1 cellular context compared by ENCODE assay signal in genomic region chr12:42091769-42092168, GRCh38.
TF ChIP-seq lines count a peak whose summit lies in the region.

No MANE protein-coding gene starts in this region.

TF ChIP-seq in IMR-90, 13 proteins besides CTCF, POLR2A, EP300 and RAD21:
- TF ChIP-seq BHLHE40 (IDR thresholded peaks at IDR 0.05; ENCODE audit: low read depth, low read length), result no peak
- TF ChIP-seq RFX5 (IDR thresholded peaks at IDR 0.05; ENCODE audit: low read depth, low read length), result no peak
- TF ChIP-seq RCOR1 (IDR thresholded peaks at IDR 0.05; ENCODE audit: insufficient replicate concordance, low read length), result no peak
- no peak for TF ChIP-seq MXI1 (IDR thresholded peaks at IDR 0.05; ENCODE audit: borderline replicate concordance, low read depth, low read length)
- no peak for TF ChIP-seq SMC3 (IDR thresholded peaks at IDR 0.05; ENCODE audit: low read depth, low read length)
- no peak for TF ChIP-seq USF2 (IDR thresholded peaks at IDR 0.05; ENCODE audit: low read depth, low read length)
- TF ChIP-seq CEBPB (IDR thresholded peaks at IDR 0.05; ENCODE audit: low read depth, low read length), result no peak
- no peak for TF ChIP-seq ELK1 (IDR thresholded peaks at IDR 0.05; ENCODE audit: borderline replicate concordance, low read depth, low read length)
- TF ChIP-seq CHD1 (IDR thresholded peaks at IDR 0.05; ENCODE audit: low read depth, low read length), result no peak
- TF ChIP-seq MAZ (IDR thresholded peaks at IDR 0.05; ENCODE audit: borderline replicate concordance, low read depth, low read length), result no peak
- no peak for TF ChIP-seq MAFK (IDR thresholded peaks at IDR 0.05; ENCODE audit: low read depth, low read length)
- TF ChIP-seq NFE2L2 (IDR thresholded peaks at IDR 0.05; ENCODE audit: low read depth, low read length), result no peak
- no peak for TF ChIP-seq FOS (IDR thresholded peaks at IDR 0.05; ENCODE audit: low read depth, low read length)
